Comparison of ENCODE assay signal across 14 cellular contexts in the genomic region with DNA sequence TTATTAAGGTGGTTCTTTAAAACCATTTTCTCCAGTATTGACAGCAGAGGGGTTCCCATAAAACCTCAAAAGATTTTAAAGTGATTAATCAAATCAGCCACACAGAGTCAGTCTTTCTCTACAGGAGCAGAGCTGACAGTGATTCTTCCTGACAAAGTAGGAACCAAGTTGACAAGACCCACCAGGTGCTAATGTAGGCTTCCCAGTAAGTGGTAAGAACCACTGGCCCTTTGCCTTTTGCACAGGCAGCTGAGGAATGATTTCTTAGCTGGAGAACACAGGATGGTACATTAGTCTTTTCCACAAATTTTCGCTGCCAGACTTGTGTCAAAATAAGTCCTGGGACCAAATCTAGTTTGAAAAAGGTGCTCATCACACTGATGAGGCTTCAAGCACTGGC.
A peak's percentile ranks its signal among the peaks of the same experiment; 100 is the strongest.
DNase-seq lines count a peak whose midpoint lies in the region; TF ChIP-seq lines count a peak whose summit lies in the region.
"Had no signal": no experiment of that assay in that cellular context is flagged by ENCODE, and none has a peak within 500 bp of the region (broad histone marks: within the 10 kb centered on the region; RNA-seq: fewer than 3 reads in every experiment).

No MANE protein-coding gene starts in this region.

- no peak overlapping the region for H2BK15ac ChIP-seq in H9 (ENCODE audit: low read depth, low read length)

- WGBS in sigmoid colon, 2 donors = 87 to 92% methylated on average over 1 of the region's 1 CpG
- WGBS in H9 (ENCODE audit: extremely low coverage, insufficient read length, low lambda C conversion rate) = no CpG with 5 or more reads among the region's 1 CpG

- no peak overlapping the region for H3K14ac ChIP-seq in H9 (ENCODE audit: insufficient read depth, low read length)

- H2AFZ ChIP-seq in Loucy (ENCODE audit: low read length) (peak overlapping the region; percentile 39; the same call in 1 of the 2 replicates), fibroblast of lung (ENCODE audit: low read length) (peak overlapping the region; percentile 55), H9 (ENCODE audit: low read length) (no peak overlapping the region)

- H3K27me3 ChIP-seq in BLaER1 treated with 17β-estradiol and CSF1 and Interleukin-3, amounts not matched to agents 10 nM and 100 nM = no peaks in the 10 kb centered on the region
- no peaks in the 10 kb centered on the region for H3K27me3 ChIP-seq in Loucy (ENCODE audit: insufficient read depth, low read length, poor library complexity, severe bottlenecking)
- no peaks in the 10 kb centered on the region for H3K27me3 ChIP-seq in fibroblast of lung (ENCODE audit: control insufficient read depth, insufficient read depth, low read length)
- H3K27me3 ChIP-seq in sigmoid colon = no peaks in the 10 kb centered on the region
- H3K27me3 ChIP-seq in H9 (ENCODE audit: insufficient read depth, low read length) = no peaks in the 10 kb centered on the region; the same call in 1 of the 2 replicates

- H3K4me3 Mint-ChIP-seq in H9 = no peak overlapping the region
- H3K4me3 Mint-ChIP-seq: activated naive CD4-positive, alpha-beta T cell treated with anti-CD3 and anti-CD28 coated beads, Interleukin-2, amount 50 U/mL, for 24 hours; endodermal cell; stimulated activated naive CD8-positive, alpha-beta T cell treated with anti-CD3 and anti-CD28 coated beads, Interleukin-15, Interleukin-2, amounts not matched to agents 100 ng/mL and 50 ng/mL, for 24 hours had no signal

- peaks cover 2 to 5% (median 4%) of the 10 kb centered on the region in 3 experiments; a peak in 4 of 7 replicates for H3K36me3 Mint-ChIP-seq in H9 (ENCODE audit: insufficient read depth in 1 of 3, low read depth in 3 of 3)

- peak overlapping the region in 5 of 11 experiments; percentile 32 to 95 (median 94); a peak in 5 of 22 replicates for H3K27ac ChIP-seq in BLaER1 treated with 17β-estradiol and CSF1 and Interleukin-3, amounts not matched to agents 10 nM and 100 nM
- H3K27ac ChIP-seq in fibroblast of lung (ENCODE audit: insufficient read depth, low read length) (peak overlapping the region; percentile 86), sigmoid colon (peak overlapping the region; percentile 83 to 93 (median 86)), H9 (ENCODE audit: insufficient read length, low read depth, low read length) (no peak overlapping the region)

- H4K91ac ChIP-seq in H9 (ENCODE audit: insufficient read length, low read depth, low read length) = no peak overlapping the region

- H2BK5ac ChIP-seq in H9 (ENCODE audit: insufficient read length, low read length) = no peak overlapping the region

- H3F3A ChIP-seq in Loucy (ENCODE audit: low read depth) = 0 out of 2 replicates have a peak, but pooled peaks cover 4% of the 10 kb centered on the region

- no peak overlapping the region for H2BK120ac ChIP-seq in H9 (ENCODE audit: low read depth, low read length, poor library complexity, severe bottlenecking)

- H3K56ac ChIP-seq in H9 (ENCODE audit: insufficient read length, low read depth, low read length) = no peak overlapping the region

- H3K4me3 ChIP-seq in BLaER1 treated with 17β-estradiol and CSF1 and Interleukin-3, amounts not matched to agents 10 nM and 100 nM = no peak overlapping the region
- no peak overlapping the region for H3K4me3 ChIP-seq in Loucy (ENCODE audit: low read length, poor library complexity, severe bottlenecking)
- H3K4me3 ChIP-seq in fibroblast of lung (replicated peaks in 1 of 4; ENCODE audit: control extremely low read depth in 1 of 4, insufficient read depth in 1 of 4, low read depth in 3 of 4, low read length in 4 of 4) = no peak overlapping the region
- no peak overlapping the region for H3K4me3 ChIP-seq in sigmoid colon

- H4K8ac ChIP-seq in H9 (replicated peaks; ENCODE audit: insufficient read length, low read depth, low read length) = no peak overlapping the region

- TF ChIP-seq CTCF in Loucy (conservative IDR thresholded peaks at IDR 0.05; ENCODE audit: low read length) (peak; percentile 42), fibroblast of lung (conservative IDR thresholded peaks at IDR 0.05 in 1 of 2, IDR thresholded peaks at IDR 0.05 in 1 of 2; ENCODE audit: low read depth in 1 of 2, low read length in 2 of 2) (no peak), sigmoid colon (IDR thresholded peaks at IDR 0.05) (no peak), H9 (conservative IDR thresholded peaks at IDR 0.05) (no peak)

- no peak overlapping the region for H3K18ac ChIP-seq in H9 (ENCODE audit: insufficient read length, low read depth, low read length)

- no peak overlapping the region for H2AK5ac ChIP-seq in H9 (ENCODE audit: insufficient read length, low read length)

- peaks cover 17 to 24% of the 10 kb centered on the region in 2 experiments for H3K4me1 Mint-ChIP-seq in H9

- no peak overlapping the region for H2BK12ac ChIP-seq in H9 (ENCODE audit: insufficient read length, low read depth, low read length)

- H3K9me3 ChIP-seq in BLaER1 treated with 17β-estradiol and CSF1 and Interleukin-3, amounts not matched to agents 10 nM and 100 nM (replicated peaks in 1 of 11) = peaks cover 0 to 6% (median 4%) of the 10 kb centered on the region in 11 experiments; a peak in 9 of 22 replicates
- H3K9me3 ChIP-seq in Loucy (ENCODE audit: insufficient read depth, low read depth, low read length) (peaks cover 8% of the 10 kb centered on the region), fibroblast of lung (ENCODE audit: control insufficient read depth, insufficient read depth, low read depth, low read length) (no peaks in the 10 kb centered on the region), sigmoid colon (no peaks in the 10 kb centered on the region), H9 (ENCODE audit: control insufficient read depth, low read depth, low read length) (no peaks in the 10 kb centered on the region)

- no peaks in the 10 kb centered on the region for H3K9me2 ChIP-seq in Loucy (replicated peaks; ENCODE audit: low read depth, low read length)

- H3K23me2 ChIP-seq in H9 (ENCODE audit: insufficient read length, low read depth, low read length, poor library complexity, severe bottlenecking) = no peaks in the 10 kb centered on the region

- H3K79me1 ChIP-seq in H9 (ENCODE audit: insufficient read depth, low read depth, low read length, poor library complexity, severe bottlenecking) = no peaks in the 10 kb centered on the region

- intact Hi-C loops in sigmoid colon (cut with DNase I) = loop anchor here (2.0 kb wide), 2 partner anchors 23 to 65 kb away; no protein-coding TSS in a partner anchor

- no peak for TF ChIP-seq POLR2A in sigmoid colon (IDR thresholded peaks at IDR 0.05)

- H3K4me1 ChIP-seq in BLaER1 treated with 17β-estradiol and CSF1 and Interleukin-3, amounts not matched to agents 10 nM and 100 nM = peaks cover 69 to 82% (median 74%) of the 10 kb centered on the region in 10 experiments
- H3K4me1 ChIP-seq in Loucy (ENCODE audit: insufficient read depth, low read length, poor library complexity, severe bottlenecking) (peaks cover 78% of the 10 kb centered on the region), fibroblast of lung (ENCODE audit: control insufficient read depth, extremely low read depth, insufficient read depth, low read length) (peaks cover 21% of the 10 kb centered on the region), sigmoid colon (peaks cover 0 to 72% (median 61%) of the 10 kb centered on the region in 4 donors), H9 (ENCODE audit: insufficient read depth, low read length) (peaks cover 2% of the 10 kb centered on the region; the same call in 1 of the 2 replicates)

- H3K4me2 ChIP-seq in BLaER1 treated with 17β-estradiol and CSF1 and Interleukin-3, amounts not matched to agents 10 nM and 100 nM = peak overlapping the region; percentile 13 to 97 (median 87); a peak in 16 of 22 replicates
- H3K4me2 ChIP-seq in Loucy (ENCODE audit: low read depth, low read length, poor library complexity, severe bottlenecking) = peak overlapping the region; percentile 5
- peak overlapping the region; percentile 70 for H3K4me2 ChIP-seq in fibroblast of lung (ENCODE audit: extremely low read depth, insufficient read depth, low read length)
- no peak overlapping the region for H3K4me2 ChIP-seq in H9 (ENCODE audit: insufficient read depth, insufficient read length, low read length)

- H3K9me3 Mint-ChIP-seq in H9 = peaks cover 0 to 2% of the 10 kb centered on the region in 2 experiments; a peak in 2 of 5 replicates

- H3K79me2 ChIP-seq in Loucy (ENCODE audit: insufficient read depth, low read length) = no peaks in the 10 kb centered on the region
- H3K79me2 ChIP-seq in fibroblast of lung (ENCODE audit: control insufficient read depth, insufficient read depth, low read length) = no peaks in the 10 kb centered on the region
- H3K79me2 ChIP-seq in H9 (ENCODE audit: insufficient read depth, low read length) = no peaks in the 10 kb centered on the region

- H3K23ac ChIP-seq in H9 (ENCODE audit: insufficient read length, low read depth, low read length) = no peak overlapping the region

- no peak overlapping the region for H3T11ph ChIP-seq in H9 (ENCODE audit: low read length)

- H3K36me3 ChIP-seq in BLaER1 treated with 17β-estradiol and CSF1 and Interleukin-3, amounts not matched to agents 10 nM and 100 nM = no peaks in the 10 kb centered on the region
- H3K36me3 ChIP-seq in Loucy (ENCODE audit: insufficient read depth, low read length) = no peaks in the 10 kb centered on the region
- H3K36me3 ChIP-seq in fibroblast of lung (ENCODE audit: control insufficient read depth, insufficient read depth, low read length) = no peaks in the 10 kb centered on the region
- H3K36me3 ChIP-seq in sigmoid colon = no peaks in the 10 kb centered on the region

- no peak overlapping the region for H3K27ac Mint-ChIP-seq in H9
- H3K27ac Mint-ChIP-seq: endodermal cell; stimulated activated naive CD8-positive, alpha-beta T cell treated with anti-CD3 and anti-CD28 coated beads, Interleukin-15, Interleukin-2, amounts not matched to agents 100 ng/mL and 50 ng/mL, for 24 hours had no signal

- no peak for TF ChIP-seq EP300 in sigmoid colon (IDR thresholded peaks at IDR 0.05)

- peaks cover 2% of the 10 kb centered on the region for H3K27me3 Mint-ChIP-seq in H9 (ENCODE audit: low read depth)
- H3K27me3 Mint-ChIP-seq: activated naive CD4-positive, alpha-beta T cell treated with anti-CD3 and anti-CD28 coated beads, Interleukin-2, amount 50 U/mL, for 24 hours; stimulated activated naive CD8-positive, alpha-beta T cell treated with anti-CD3 and anti-CD28 coated beads, Interleukin-15, Interleukin-2, amounts not matched to agents 100 ng/mL and 50 ng/mL, for 24 hours had no signal

- no peaks in the 10 kb centered on the region for H4K20me1 ChIP-seq in BLaER1 treated with 17β-estradiol and CSF1 and Interleukin-3, amounts not matched to agents 10 nM and 100 nM
- no peaks in the 10 kb centered on the region for H4K20me1 ChIP-seq in Loucy (ENCODE audit: insufficient read depth, low read length, poor library complexity, severe bottlenecking)
- no peaks in the 10 kb centered on the region for H4K20me1 ChIP-seq in fibroblast of lung (ENCODE audit: control insufficient read depth, extremely low read depth, insufficient read depth, low read length)
- H4K20me1 ChIP-seq in H9 (ENCODE audit: control insufficient read depth, insufficient read depth, insufficient read length) = no peaks in the 10 kb centered on the region

- H4K5ac ChIP-seq in H9 (ENCODE audit: insufficient read length, low read depth, low read length) = no peak overlapping the region

- no peak overlapping the region for H2BK20ac ChIP-seq in H9 (ENCODE audit: low read depth, low read length, poor library complexity, severe bottlenecking)

- H3K9ac ChIP-seq in BLaER1 treated with 17β-estradiol and CSF1 and Interleukin-3, amounts not matched to agents 10 nM and 100 nM = peak overlapping the region in 3 of 11 experiments; percentile 7 to 89 (median 36); a peak in 3 of 22 replicates
- peak overlapping the region; percentile 69 for H3K9ac ChIP-seq in Loucy (ENCODE audit: low read depth, low read length, poor library complexity, severe bottlenecking)
- H3K9ac ChIP-seq in fibroblast of lung (ENCODE audit: insufficient read depth, low read length) = no peak overlapping the region
- H3K9ac ChIP-seq in H9 (ENCODE audit: extremely low read depth, insufficient read length, low read length) = no peak overlapping the region

- H3K4ac ChIP-seq in H9 (ENCODE audit: low read depth, low read length) = no peak overlapping the region

- peak in 1 of 2 donors; percentile 17 for DNase-seq in fibroblast of lung (ENCODE audit: low read depth in 2 of 2)
- no peak for DNase-seq in sigmoid colon
- no peak for DNase-seq in NCI-H2171 treated with DMSO at 0.1 percent for 48 hours (lab: John Stamatoyannopoulos, UW)
- DNase-seq in EL = no peak
- DNase-seq in SK-N-DZ (ENCODE audit: low spot score) = no peak
- DNase-seq in H9 = no peak
- DNase-seq: activated CD4-positive, alpha-beta T cell treated with anti-CD3 and anti-CD28 coated beads, Interleukin-2, amount 50 U/mL, for 48 hours; endodermal cell; NCI-H1436; T-helper 2 cell had no signal
